ENCODE assay signal across 5 cellular contexts in genomic region chr12:12110923-12111555, GRCh38. TPM values are rescaled to one million over a fixed set of nuclear protein-coding genes. Genes with fewer than 3 reads are reported as not detected.
"Had no signal": no experiment of that assay in that cellular context is flagged by ENCODE, and none has a peak within 500 bp of the region (broad histone marks: within the 10 kb centered on the region; RNA-seq: fewer than 3 reads in every experiment).

No MANE protein-coding gene starts in this region.

RNA-seq across cellular contexts. Expression of gene BCL2L14, which starts 40.3 kb away (rescaled TPM):
- total RNA-seq: cardiac septum, dermis microvascular lymphatic vessel endothelial cell, glomerular endothelial cell, sciatic nerve, smooth muscle cell had no signal
